8 cellular contexts compared by ENCODE assay signal in the genomic region with DNA sequence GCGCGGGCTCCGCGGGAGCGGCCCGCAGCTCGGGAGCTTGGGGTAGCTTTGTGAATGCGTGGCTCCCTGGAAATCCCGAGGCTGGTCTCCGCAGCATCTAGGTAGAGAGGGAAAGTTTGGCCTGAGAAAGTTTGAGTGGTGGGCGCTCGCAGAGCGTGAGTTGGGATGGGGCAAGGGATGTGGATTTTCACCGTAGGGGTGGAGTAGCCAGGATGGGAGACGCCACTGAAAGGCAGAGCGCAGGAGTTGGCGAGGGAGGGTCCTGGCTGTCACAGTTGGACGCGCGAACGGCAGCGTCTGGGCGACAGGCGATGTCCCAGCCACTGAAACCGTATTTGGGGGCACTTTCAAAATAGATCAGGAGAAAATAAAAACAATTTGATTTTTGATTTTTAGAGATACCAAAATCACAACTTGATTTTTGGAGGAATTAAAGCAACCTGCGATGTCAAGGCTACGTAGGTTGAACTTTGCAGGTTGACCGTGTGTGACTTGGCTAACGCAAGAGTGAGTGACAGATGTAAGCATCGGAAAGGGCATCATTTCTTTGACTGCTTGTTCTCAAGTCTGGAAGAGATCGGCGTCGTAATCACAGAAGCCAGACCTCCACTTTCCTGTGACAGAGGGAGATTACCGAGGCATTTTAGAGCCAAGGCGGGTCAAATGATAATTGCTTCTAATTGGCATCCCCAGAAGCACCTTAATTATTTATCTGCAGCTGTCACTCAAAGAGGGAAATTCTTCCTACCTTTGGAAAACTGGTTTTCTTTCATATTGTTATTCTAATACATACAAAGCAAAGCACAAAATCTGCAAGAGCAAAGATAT. TPM values are rescaled to one million over a fixed set of nuclear protein-coding genes. Genes with fewer than 3 reads are reported as not detected.
A peak's percentile ranks its signal among the peaks of the same experiment; 100 is the strongest.
DNase-seq lines count a peak whose midpoint lies in the region; ATAC-seq and TF ChIP-seq lines count a peak whose summit lies in the region.

No MANE protein-coding gene starts in this region.

- H3K36me3 Mint-ChIP-seq in activated CD4-positive, alpha-beta T cell treated with anti-CD3 and anti-CD28 coated beads for 36 hours (ENCODE audit: low read depth), result no peaks in the 10 kb centered on the region
- H3K36me3 Mint-ChIP-seq in neural crest cell (ENCODE audit: low read depth), result no peaks in the 10 kb centered on the region

- peak overlapping the region; percentile 74 for H3K4me3 Mint-ChIP-seq in activated CD4-positive, alpha-beta T cell treated with anti-CD3 and anti-CD28 coated beads for 36 hours
- peak overlapping the region; percentile 91 for H3K4me3 Mint-ChIP-seq in neural crest cell

- H3K4me3 ChIP-seq in SJCRH30 (peak overlapping the region; percentile 64), epithelial cell of proximal tubule (ENCODE audit: low read depth, low read length) (peak overlapping the region; percentile 73)

- H3K27ac Mint-ChIP-seq in activated CD4-positive, alpha-beta T cell treated with anti-CD3 and anti-CD28 coated beads for 36 hours, result no peak overlapping the region
- H3K27ac Mint-ChIP-seq in neural crest cell (ENCODE audit: unreplicated experiment), result no peak overlapping the region

- peaks cover 4% of the 10 kb centered on the region; the same call in 1 of the 2 replicates for H3K4me1 ChIP-seq in SJCRH30

- no peaks in the 10 kb centered on the region for H3K36me3 ChIP-seq in SJCRH30

- peaks cover 33% of the 10 kb centered on the region for H3K4me1 Mint-ChIP-seq in activated CD4-positive, alpha-beta T cell treated with anti-CD3 and anti-CD28 coated beads for 36 hours
- H3K4me1 Mint-ChIP-seq in neural crest cell, result peaks cover 63% of the 10 kb centered on the region

- intact Hi-C loops in activated CD4-positive, alpha-beta T cell treated with anti-CD3 and anti-CD28 coated beads for 36 hours (cut with DNase I, micrococcal nuclease), result loop anchor here (1.0 to 10.0 kb wide), 7 partner anchors 30 to 598 kb away; partner anchors contain the start of genes HDDC2 (in 1 of the 2), HINT3 (in 1 of the 2), NCOA7 (in 1 of the 2) and TPD52L1 (in 1 of the 2)

- H3K9me3 Mint-ChIP-seq in activated CD4-positive, alpha-beta T cell treated with anti-CD3 and anti-CD28 coated beads for 36 hours (ENCODE audit: low read depth), result no peaks in the 10 kb centered on the region
- no peaks in the 10 kb centered on the region for H3K9me3 Mint-ChIP-seq in neural crest cell

- TF ChIP-seq CTCF in epithelial cell of proximal tubule (conservative IDR thresholded peaks at IDR 0.05; ENCODE audit: low read depth, low read length), result no peak
- TF ChIP-seq CTCF in neural crest cell (conservative IDR thresholded peaks at IDR 0.05), result no peak

- peaks cover 55% of the 10 kb centered on the region for H3K27me3 Mint-ChIP-seq in activated CD4-positive, alpha-beta T cell treated with anti-CD3 and anti-CD28 coated beads for 36 hours
- peaks cover 91% of the 10 kb centered on the region for H3K27me3 Mint-ChIP-seq in neural crest cell (ENCODE audit: low read depth)

- peak; percentile 24 for DNase-seq in activated CD4-positive, alpha-beta T cell treated with anti-CD3 and anti-CD28 coated beads for 36 hours
- DNase-seq in activated CD4-positive, alpha-beta T cell treated with anti-CD3 and anti-CD28 coated beads for 48 hours, result no peak
- DNase-seq in SJCRH30, result peak in 1 of 2 experiments; percentile 18
- DNase-seq in epithelial cell of proximal tubule (ENCODE audit: low read depth), result no peak
- DNase-seq in neural crest cell (ENCODE audit: low read depth, low spot score), result peak; percentile 25
- no peak for DNase-seq in GM03348 (ENCODE audit: low spot score)

- no peaks in the 10 kb centered on the region for H3K9me3 ChIP-seq in SJCRH30 (replicated peaks)

- ATAC-seq in activated CD4-positive, alpha-beta T cell treated with anti-CD3 and anti-CD28 coated beads for 36 hours, result no peak
- ATAC-seq in GM21825 (IDR thresholded peaks at IDR 0.05; ENCODE audit: unreplicated experiment) (no peak), HG02571 (IDR thresholded peaks at IDR 0.05; ENCODE audit: unreplicated experiment) (no peak)

- peaks cover 43% of the 10 kb centered on the region for H3K27me3 ChIP-seq in SJCRH30

- CTCF ChIA-PET in activated CD4-positive, alpha-beta T cell treated with anti-CD3 and anti-CD28 coated beads for 36 hours (lab: Charles Lee), result interaction anchor here (0.6 to 2.1 kb wide), 7 partner anchors 10 to 247 kb away, joined by 3 to 7 read pairs (median 3); no protein-coding TSS in a partner anchor

- POLR2A ChIA-PET in activated CD4-positive, alpha-beta T cell treated with anti-CD3 and anti-CD28 coated beads for 36 hours (lab: Charles Lee), result no interaction called here

- no peak overlapping the region for H3K27ac ChIP-seq in SJCRH30

RNA-seq across cellular contexts. Expression of gene HEY2, which starts 0.6 kb away (rescaled TPM):
- total RNA-seq in activated CD4-positive, alpha-beta T cell treated with anti-CD3 and anti-CD28 coated beads for 36 hours, result not detected
- total RNA-seq in SJCRH30 (2014; rRNA removed; shearing (Covaris generic)), result 0.15 and 0.22 TPM in 2 replicates
- 0.36 TPM in 1 of 2 replicates, not detected in the other for total RNA-seq in epithelial cell of proximal tubule
- 10.8 and 11.6 TPM in 2 replicates for total RNA-seq in neural crest cell

RNA-seq across cellular contexts. Expression of gene NCOA7, which starts 40.7 kb away (rescaled TPM):
- 10 to 100 TPM; 54.3 to 67.4 TPM for total RNA-seq in activated CD4-positive, alpha-beta T cell treated with anti-CD3 and anti-CD28 coated beads for 36 hours
- 3.8 and 4.1 TPM in 2 replicates for total RNA-seq in SJCRH30 (2014; rRNA removed; shearing (Covaris generic))
- total RNA-seq in epithelial cell of proximal tubule (8.2 and 8.3 TPM in 2 replicates), neural crest cell (11.0 and 11.2 TPM in 2 replicates)

Comparison
In these comparisons a context has a peak if more than half of its experiments do, and no peak if none do; other contexts are left out.
1. DNase-seq: peak in activated CD4-positive, alpha-beta T cell treated with anti-CD3 and anti-CD28 coated beads for 36 hours (single experiment) and neural crest cell (single experiment); none in activated CD4-positive, alpha-beta T cell treated with anti-CD3 and anti-CD28 coated beads for 48 hours (single experiment), epithelial cell of proximal tubule (single experiment) and GM03348 (single experiment).